25 cellular contexts compared by ENCODE assay signal in genomic region chr16:5768445-5768844, GRCh38.
"Had no signal": no experiment of that assay in that cellular context is flagged by ENCODE, and none has a peak within 500 bp of the region (broad histone marks: within the 10 kb centered on the region; RNA-seq: fewer than 3 reads in every experiment).

No MANE protein-coding gene starts in this region.

- H3K27ac ChIP-seq: ascending aorta, cardiac muscle cell, VCaP had no signal

- H3K36me3 ChIP-seq: ascending aorta, cardiac muscle cell had no signal

- H3K9me3 ChIP-seq: ascending aorta had no signal

- ATAC-seq: activated CD8-positive, alpha-beta memory T cell treated with anti-CD3 and anti-CD28 coated beads, Interleukin-2, amount 10 ng/mL, durations not matched to agents 7 days and 5 days; activated CD8-positive, alpha-beta T cell treated with anti-CD3 and anti-CD28 coated beads, Interleukin-2, amount 10 ng/mL, durations not matched to agents 7 days and 5 days; activated naive CD8-positive, alpha-beta T cell treated with anti-CD3 and anti-CD28 coated beads, Interleukin-2, amount 50 U/mL, for 24 hours had no signal

- DNase-seq: activated B cell treated with CpG ODN at 0.5 μM for 24 hours; activated CD4-positive, alpha-beta memory T cell treated with anti-CD3 and anti-CD28 coated beads, Interleukin-2, amount 10 ng/mL, durations not matched to agents 7 days and 5 days; activated CD4-positive, alpha-beta T cell treated with anti-CD3 and anti-CD28 coated beads for 4 hours; activated CD4-positive, alpha-beta T cell treated with anti-CD3 and anti-CD28 coated beads, Interleukin-2, amount 10 ng/mL, durations not matched to agents 24 days and 14 days; activated CD4-positive, alpha-beta T cell treated with anti-CD3 and anti-CD28 coated beads, Interleukin-2, amount 50 U/mL, for 1 hour; activated CD4-positive, alpha-beta T cell treated with anti-CD3 and anti-CD28 coated beads, Interleukin-2, amount 50 U/mL, for 48 hours; activated CD4-positive, CD25-positive, alpha-beta regulatory T cell treated with anti-CD3 and anti-CD28 coated beads, Interleukin-2, amount 50 U/mL, for 72 hours; activated CD8-positive, alpha-beta memory T cell treated with anti-CD3 and anti-CD28 coated beads for 24 hours; activated CD8-positive, alpha-beta memory T cell treated with anti-CD3 and anti-CD28 coated beads, Interleukin-2, amount 10 ng/mL, durations not matched to agents 7 days and 5 days; activated CD8-positive, alpha-beta memory T cell treated with anti-CD3 and anti-CD28 coated beads, Interleukin-2, amount 50 U/mL, for 48 hours; activated CD8-positive, alpha-beta T cell treated with anti-CD3 and anti-CD28 coated beads, Interleukin-2, amount 10 ng/mL, durations not matched to agents 7 days and 5 days; activated effector memory CD4-positive, alpha-beta T cell treated with Interleukin-2 at 50 U/mL for 16 hours; activated gamma-delta T cell; activated naive CD4-positive, alpha-beta T cell treated with anti-CD3 and anti-CD28 coated beads, Interleukin-2, amount 10 ng/mL, durations not matched to agents 7 days and 5 days; activated naive CD4-positive, alpha-beta T cell treated with Interleukin-2 at 50 U/mL for 16 hours; activated naive CD8-positive, alpha-beta T cell treated with anti-CD3 and anti-CD28 coated beads, Interleukin-2, amount 10 ng/mL, durations not matched to agents 7 days and 5 days; activated naive CD8-positive, alpha-beta T cell treated with anti-CD3 and anti-CD28 coated beads, Interleukin-2, amount 50 U/mL, for 24 hours; activated T-cell treated with anti-CD3 and anti-CD28 coated beads, Interleukin-2, amount 50 U/mL, for 24 hours; activated T-cell treated with anti-CD3 and anti-CD28 coated beads, Interleukin-2, amount 50 U/mL, for 48 hours; T-helper 1 cell; T-helper 2 cell; T-helper 9 cell had no signal

- H3K27me3 ChIP-seq: ascending aorta, cardiac muscle cell had no signal

- H3K4me3 ChIP-seq: ascending aorta, cardiac muscle cell had no signal

- H3K4me1 ChIP-seq: ascending aorta had no signal
